In the genomic region with DNA sequence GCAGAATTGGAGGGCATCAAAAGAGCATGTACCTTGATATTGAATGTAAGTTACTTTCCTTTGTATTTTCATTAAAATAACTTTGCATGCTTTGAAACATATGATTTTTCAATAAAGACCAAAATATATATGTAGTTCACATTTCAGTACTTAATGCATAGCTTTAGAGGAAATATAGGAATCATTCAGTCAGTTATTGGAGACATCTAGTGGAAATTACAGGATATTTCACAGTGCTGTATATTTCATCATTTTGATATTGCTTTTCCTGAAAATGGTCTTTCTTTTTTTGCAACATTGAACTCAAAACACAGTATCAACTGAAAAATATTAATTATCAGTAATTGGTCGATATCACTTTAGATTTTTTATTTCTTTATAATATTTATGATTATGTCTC, we compare ENCODE assay signal across 14 cellular contexts.
DNase-seq lines count a peak whose midpoint lies in the region; ATAC-seq and TF ChIP-seq lines count a peak whose summit lies in the region.
"Had no signal": no experiment of that assay in that cellular context is flagged by ENCODE, and none has a peak within 500 bp of the region (broad histone marks: within the 10 kb centered on the region; RNA-seq: fewer than 3 reads in every experiment).

No MANE protein-coding gene starts in this region.

- H3K4me3 Mint-ChIP-seq in nephron: no peak overlapping the region
- H3K4me3 Mint-ChIP-seq: central memory CD8-positive, alpha-beta T cell; stimulated activated naive CD8-positive, alpha-beta T cell treated with anti-CD3 and anti-CD28 coated beads, Interleukin-15, amount 100 ng/mL, for 72 hours had no signal

- no peaks in the 10 kb centered on the region for H3K9me3 ChIP-seq in adipocyte (ENCODE audit: control insufficient read depth, low read length)

- H3K27me3 Mint-ChIP-seq in nephron (ENCODE audit: low read depth): no peaks in the 10 kb centered on the region
- H3K27me3 Mint-ChIP-seq: central memory CD8-positive, alpha-beta T cell; stimulated activated naive CD8-positive, alpha-beta T cell treated with anti-CD3 and anti-CD28 coated beads, Interleukin-15, amount 100 ng/mL, for 72 hours had no signal

- H3K4me1 Mint-ChIP-seq in nephron: no peaks in the 10 kb centered on the region
- H3K4me1 Mint-ChIP-seq: central memory CD8-positive, alpha-beta T cell; stimulated activated naive CD8-positive, alpha-beta T cell treated with anti-CD3 and anti-CD28 coated beads, Interleukin-15, amount 100 ng/mL, for 72 hours had no signal

- no peaks in the 10 kb centered on the region for H3K9me3 Mint-ChIP-seq in nephron

- no peaks in the 10 kb centered on the region for H3K27me3 ChIP-seq in adipocyte (replicated peaks; ENCODE audit: control insufficient read depth, insufficient read depth, low read length)

- no peak for ATAC-seq in GM21390 (IDR thresholded peaks at IDR 0.05; ENCODE audit: unreplicated experiment)
- ATAC-seq in HG02852 (IDR thresholded peaks at IDR 0.05; ENCODE audit: unreplicated experiment): no peak
- ATAC-seq: stimulated activated naive CD8-positive, alpha-beta T cell treated with anti-CD3 and anti-CD28 coated beads, Interleukin-15, amount 100 ng/mL, for 72 hours had no signal

- no peaks in the 10 kb centered on the region for H3K4me1 ChIP-seq in adipocyte (ENCODE audit: control insufficient read depth, insufficient read depth, low read length)

- no peaks in the 10 kb centered on the region for H3K36me3 ChIP-seq in adipocyte (ENCODE audit: control insufficient read depth, insufficient read depth, low read length, severe bottlenecking)

- no peak overlapping the region for H3K27ac Mint-ChIP-seq in nephron
- H3K27ac Mint-ChIP-seq: stimulated activated naive CD8-positive, alpha-beta T cell treated with anti-CD3 and anti-CD28 coated beads, Interleukin-15, amount 100 ng/mL, for 72 hours had no signal

- TF ChIP-seq CTCF in C4-2B (conservative IDR thresholded peaks at IDR 0.05): peak; percentile 58
- TF ChIP-seq CTCF in nephron (IDR thresholded peaks at IDR 0.05; ENCODE audit: unreplicated experiment in 3 of 3): peak in 2 of 3 experiments; percentile 23 to 28

- H3K4me3 ChIP-seq in adipocyte (ENCODE audit: low read length): no peak overlapping the region

- no peak overlapping the region for H3K9ac ChIP-seq in adipocyte (ENCODE audit: low read length)

- peak; percentile 4 for DNase-seq in NAMALWA (ENCODE audit: low spot score)
- DNase-seq in adipocyte (ENCODE audit: low read depth): peak; percentile 49
- DNase-seq in putamen (ENCODE audit: low spot score): no peak
- DNase-seq in stimulated activated CD4-positive, alpha-beta T cell treated with anti-CD3 and anti-CD28 coated beads, Interleukin-12 subunit alpha, Interleukin-12 subunit beta, amount 100 ng/mL, for 4 hours: no peak
- DNase-seq: activated CD4-positive, alpha-beta T cell treated with anti-CD3 and anti-CD28 coated beads, Interleukin-2, amount 50 U/mL, for 1 hour; COR-L47; NCI-H526; stimulated activated naive CD8-positive, alpha-beta T cell treated with anti-CD3 and anti-CD28 coated beads, Interleukin-15, amount 100 ng/mL, for 72 hours had no signal

- H3K36me3 Mint-ChIP-seq in nephron (ENCODE audit: low read depth): no peaks in the 10 kb centered on the region

- no peak overlapping the region for H3K27ac ChIP-seq in C4-2B
- H3K27ac ChIP-seq: epithelial cell of prostate had no signal

Comparison
In these comparisons a context has a peak if more than half of its experiments do, and no peak if none do; other contexts are left out.
1. DNase-seq: peak in NAMALWA (single experiment) and adipocyte (single experiment); none in putamen (single experiment) and stimulated activated CD4-positive, alpha-beta T cell treated with anti-CD3 and anti-CD28 coated beads, Interleukin-12 subunit alpha, Interleukin-12 subunit beta, amount 100 ng/mL, for 4 hours (single experiment).